Comparison of ENCODE assay signal across 11 cellular contexts in the genomic region with DNA sequence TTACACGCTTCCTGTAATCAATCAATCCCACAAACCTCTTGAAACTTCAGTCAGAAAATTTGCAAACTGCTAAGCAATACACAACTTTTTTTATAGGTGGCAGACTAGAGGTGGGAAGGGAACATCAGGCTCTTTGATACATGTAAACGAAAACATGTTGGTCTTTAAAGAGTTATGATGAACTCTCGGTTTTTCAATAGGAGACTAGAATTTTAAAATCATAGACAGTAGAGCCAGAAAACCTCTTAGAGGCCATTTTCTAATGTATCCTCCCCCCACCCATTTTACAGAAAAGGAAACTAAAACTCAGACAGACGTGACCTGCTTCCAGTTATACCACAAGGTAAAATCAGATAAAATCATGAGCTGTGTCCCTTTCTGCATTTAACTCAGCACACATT.
A peak's percentile ranks its signal among the peaks of the same experiment; 100 is the strongest.
DNase-seq lines count a peak whose midpoint lies in the region; ATAC-seq and TF ChIP-seq lines count a peak whose summit lies in the region.
"Had no signal": no experiment of that assay in that cellular context is flagged by ENCODE, and none has a peak within 500 bp of the region (broad histone marks: within the 10 kb centered on the region; RNA-seq: fewer than 3 reads in every experiment).

No MANE protein-coding gene starts in this region.

- TF ChIP-seq POLR2A in tibial nerve (IDR thresholded peaks at IDR 0.05), result no peak
- no peak for TF ChIP-seq POLR2A in breast epithelium (IDR thresholded peaks at IDR 0.05)

- ATAC-seq in SK-N-SH treated with all-trans-retinoic acid at 6 μM for 48 hours, result peak; percentile 68
- ATAC-seq in GM21619 (IDR thresholded peaks at IDR 0.05; ENCODE audit: unreplicated experiment), result no peak

- H3K9me3 ChIP-seq in tibial nerve (no peaks in the 10 kb centered on the region), breast epithelium (no peaks in the 10 kb centered on the region)
- H3K9me3 ChIP-seq: suprapubic skin had no signal

- no peak for TF ChIP-seq EP300 in tibial nerve (IDR thresholded peaks at IDR 0.05)

- peaks cover 53% of the 10 kb centered on the region for H3K4me1 Mint-ChIP-seq in activated naive CD4-positive, alpha-beta T cell treated with anti-CD3 and anti-CD28 coated beads, Interleukin-2, amount 50 U/mL, for 24 hours

- DNase-seq in activated naive CD4-positive, alpha-beta T cell treated with anti-CD3 and anti-CD28 coated beads, Interleukin-2, amount 50 U/mL, for 16 hours, result no peak
- DNase-seq in epithelial cell of esophagus (ENCODE audit: low read depth) (no peak), tibial nerve (ENCODE audit: low spot score in 2 of 2) (no peak), NCI-H1417 (lab: John Stamatoyannopoulos, UW) (no peak), breast epithelium (ENCODE audit: low spot score in 2 of 2) (no peak)
- DNase-seq: activated CD8-positive, alpha-beta memory T cell treated with anti-CD3 and anti-CD28 coated beads, Interleukin-2, amount 50 U/mL, for 48 hours; NCI-H187 had no signal

- H3K36me3 ChIP-seq in tibial nerve, result no peaks in the 10 kb centered on the region
- no peaks in the 10 kb centered on the region for H3K36me3 ChIP-seq in breast epithelium
- H3K36me3 ChIP-seq: suprapubic skin had no signal

- H3K27ac ChIP-seq in tibial nerve (peak overlapping the region in 1 of 4 donors; percentile 7), breast epithelium (no peak overlapping the region)

- H3K4me1 ChIP-seq in tibial nerve, result peaks cover 0 to 19% (median 0%) of the 10 kb centered on the region in 4 donors
- no peaks in the 10 kb centered on the region for H3K4me1 ChIP-seq in breast epithelium

- H3K4me3 ChIP-seq in epithelial cell of esophagus (ENCODE audit: low read length) (no peak overlapping the region), tibial nerve (no peak overlapping the region), breast epithelium (no peak overlapping the region)
- H3K4me3 ChIP-seq: suprapubic skin had no signal

- intact Hi-C loops in breast epithelium (cut with DNase I; ENCODE audit: low total_unique reads), result loop anchor here (5.0 kb wide), 1 partner anchor 682 kb away; no protein-coding TSS in a partner anchor

- no peaks in the 10 kb centered on the region for H3K27me3 Mint-ChIP-seq in activated naive CD4-positive, alpha-beta T cell treated with anti-CD3 and anti-CD28 coated beads, Interleukin-2, amount 50 U/mL, for 24 hours

- H3K27me3 ChIP-seq in tibial nerve (no peaks in the 10 kb centered on the region), breast epithelium (no peaks in the 10 kb centered on the region)
- H3K27me3 ChIP-seq: suprapubic skin had no signal

- peak overlapping the region; percentile 78 for H3K4me3 Mint-ChIP-seq in activated naive CD4-positive, alpha-beta T cell treated with anti-CD3 and anti-CD28 coated beads, Interleukin-2, amount 50 U/mL, for 24 hours

- peak overlapping the region; percentile 99 for H3K27ac Mint-ChIP-seq in activated naive CD4-positive, alpha-beta T cell treated with anti-CD3 and anti-CD28 coated beads, Interleukin-2, amount 50 U/mL, for 24 hours

- H3K36me3 Mint-ChIP-seq in activated naive CD4-positive, alpha-beta T cell treated with anti-CD3 and anti-CD28 coated beads, Interleukin-2, amount 50 U/mL, for 24 hours, result peaks cover 3% of the 10 kb centered on the region

- peaks cover 9% of the 10 kb centered on the region for H3K9me3 Mint-ChIP-seq in activated naive CD4-positive, alpha-beta T cell treated with anti-CD3 and anti-CD28 coated beads, Interleukin-2, amount 50 U/mL, for 24 hours

- 55 to 56% methylated on average over 4 of the region's 4 CpGs for WGBS in tibial nerve, 2 donors

- TF ChIP-seq CTCF in epithelial cell of esophagus (IDR thresholded peaks at IDR 0.05; ENCODE audit: insufficient read depth, low read depth, low read length, missing control alignments), result peak; percentile 16
- peak; percentile 11 to 18 (median 17) for TF ChIP-seq CTCF in tibial nerve (IDR thresholded peaks at IDR 0.05)
- no peak for TF ChIP-seq CTCF in breast epithelium (IDR thresholded peaks at IDR 0.05)

TF ChIP-seq in SK-N-SH treated with all-trans-retinoic acid at 6 μM for 48 hours, 23 proteins besides CTCF, POLR2A, EP300 and RAD21:
- TF ChIP-seq, protein P1, sequence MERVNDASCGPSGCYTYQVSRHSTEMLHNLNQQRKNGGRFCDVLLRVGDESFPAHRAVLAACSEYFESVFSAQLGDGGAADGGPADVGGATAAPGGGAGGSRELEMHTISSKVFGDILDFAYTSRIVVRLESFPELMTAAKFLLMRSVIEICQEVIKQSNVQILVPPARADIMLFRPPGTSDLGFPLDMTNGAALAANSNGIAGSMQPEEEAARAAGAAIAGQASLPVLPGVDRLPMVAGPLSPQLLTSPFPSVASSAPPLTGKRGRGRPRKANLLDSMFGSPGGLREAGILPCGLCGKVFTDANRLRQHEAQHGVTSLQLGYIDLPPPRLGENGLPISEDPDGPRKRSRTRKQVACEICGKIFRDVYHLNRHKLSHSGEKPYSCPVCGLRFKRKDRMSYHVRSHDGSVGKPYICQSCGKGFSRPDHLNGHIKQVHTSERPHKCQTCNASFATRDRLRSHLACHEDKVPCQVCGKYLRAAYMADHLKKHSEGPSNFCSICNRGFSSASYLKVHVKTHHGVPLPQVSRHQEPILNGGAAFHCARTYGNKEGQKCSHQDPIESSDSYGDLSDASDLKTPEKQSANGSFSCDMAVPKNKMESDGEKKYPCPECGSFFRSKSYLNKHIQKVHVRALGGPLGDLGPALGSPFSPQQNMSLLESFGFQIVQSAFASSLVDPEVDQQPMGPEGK (CRISPR knock-in tag; IDR thresholded peaks at IDR 0.05; ENCODE audit: borderline replicate concordance), result no peak
- TF ChIP-seq ZFP3 (CRISPR knock-in tag; IDR thresholded peaks at IDR 0.05) (no peak), TOX (CRISPR knock-in tag; IDR thresholded peaks at IDR 0.05; ENCODE audit: borderline replicate concordance) (no peak), GLIS3 (CRISPR knock-in tag; IDR thresholded peaks at IDR 0.05) (no peak)

Comparison
In these comparisons a context has a peak if more than half of its experiments do, and no peak if none do; other contexts are left out.
1. CTCF ChIP-seq: peak in epithelial cell of esophagus (single experiment) and tibial nerve (5 of 5); none in breast epithelium (0 of 3).